Comparison of ENCODE assay signal across 17 cellular contexts in genomic region chr22:27475548-27475897, GRCh38.
A peak's percentile ranks its signal among the peaks of the same experiment; 100 is the strongest.
DNase-seq lines count a peak whose midpoint lies in the region; ATAC-seq, FAIRE-seq and TF ChIP-seq lines count a peak whose summit lies in the region.
"Had no signal": no experiment of that assay in that cellular context is flagged by ENCODE, and none has a peak within 500 bp of the region (broad histone marks: within the 10 kb centered on the region; RNA-seq: fewer than 3 reads in every experiment).

No MANE protein-coding gene starts in this region.

- peak overlapping the region; percentile 4 for H3K4me3 ChIP-seq in RWPE2 (ENCODE audit: severe bottlenecking)
- H3K4me3 ChIP-seq in endothelial cell of umbilical vein (replicated peaks in 1 of 3; ENCODE audit: insufficient read depth in 1 of 3, low read depth in 1 of 3, low read length in 3 of 3): no peak overlapping the region
- H3K4me3 ChIP-seq in mucosa of descending colon: no peak overlapping the region
- H3K4me3 ChIP-seq: body of pancreas, dorsolateral prefrontal cortex, heart left ventricle had no signal

- no peak overlapping the region for H3K27ac Mint-ChIP-seq in naive thymus-derived CD8-positive, alpha-beta T cell
- H3K27ac Mint-ChIP-seq: activated CD4-positive, alpha-beta memory T cell treated with anti-CD3 and anti-CD28 coated beads for 36 hours had no signal

- no TSS peak for BruUV-seq in endothelial cell of umbilical vein (replicated peaks; lab: Mats Ljungman, UMichigan)

- H3K9me3 ChIP-seq in RWPE2 (ENCODE audit: severe bottlenecking) (no peaks in the 10 kb centered on the region), endothelial cell of umbilical vein (replicated peaks; ENCODE audit: control insufficient read depth, insufficient read depth, low read length) (no peaks in the 10 kb centered on the region), mucosa of descending colon (no peaks in the 10 kb centered on the region)
- H3K9me3 ChIP-seq: body of pancreas, heart left ventricle had no signal

- no peak overlapping the region for H3K9ac ChIP-seq in endothelial cell of umbilical vein (replicated peaks; ENCODE audit: extremely low read depth, insufficient read depth, low read length)

- H3K27ac ChIP-seq in RWPE2 (ENCODE audit: poor library complexity, severe bottlenecking): peak overlapping the region; percentile 99
- peak overlapping the region; percentile 13 for H3K27ac ChIP-seq in endothelial cell of umbilical vein (ENCODE audit: insufficient read depth, low read depth, low read length)
- H3K27ac ChIP-seq: body of pancreas, dorsolateral prefrontal cortex, heart left ventricle had no signal

- H3K36me3 ChIP-seq in RWPE2 (ENCODE audit: low read depth) (peaks cover 8% of the 10 kb centered on the region), endothelial cell of umbilical vein (ENCODE audit: control insufficient read depth in 2 of 2, extremely low read depth in 1 of 2, insufficient read depth in 2 of 2, low read length in 2 of 2) (no peaks in the 10 kb centered on the region), mucosa of descending colon (ENCODE audit: low read depth) (no peaks in the 10 kb centered on the region)
- H3K36me3 ChIP-seq: heart left ventricle had no signal

- peaks cover 0 to 1% (median 0%) of the 10 kb centered on the region in 5 donors for H3K27me3 Mint-ChIP-seq in naive thymus-derived CD8-positive, alpha-beta T cell
- H3K27me3 Mint-ChIP-seq: activated CD4-positive, alpha-beta memory T cell treated with anti-CD3 and anti-CD28 coated beads for 36 hours had no signal

- no peak for FAIRE-seq in endothelial cell of umbilical vein (lab: Jason Lieb, UNC)
- FAIRE-seq: kidney had no signal

- ATAC-seq in RWPE2 (ENCODE audit: low read depth): no peak
- ATAC-seq in naive thymus-derived CD8-positive, alpha-beta T cell: no peak
- ATAC-seq in mucosa of descending colon: no peak
- no peak for ATAC-seq in GM19452 (IDR thresholded peaks at IDR 0.05; ENCODE audit: unreplicated experiment)
- ATAC-seq: heart left ventricle had no signal

- H3K4me3 Mint-ChIP-seq in naive thymus-derived CD8-positive, alpha-beta T cell: no peak overlapping the region
- H3K4me3 Mint-ChIP-seq: activated CD4-positive, alpha-beta memory T cell treated with anti-CD3 and anti-CD28 coated beads for 36 hours had no signal

- no peak for TF ChIP-seq POLR2A in endothelial cell of umbilical vein (IDR thresholded peaks at IDR 0.05; ENCODE audit: low read depth, low read length)

- DNase-seq in ELR (ENCODE audit: low read depth) (peak; percentile 40), RWPE2 (ENCODE audit: low spot score) (no peak), endothelial cell of umbilical vein (ENCODE audit: low read depth, low spot score) (no peak), renal cortical epithelial cell (ENCODE audit: low read depth) (peak; percentile 13), mucosa of descending colon (no peak)
- DNase-seq in stimulated activated CD4-positive, alpha-beta T cell treated with anti-CD3 and anti-CD28 coated beads, Interleukin-15, amount 100 ng/mL, for 24 hours: no peak
- no peak for DNase-seq in naive thymus-derived CD8-positive, alpha-beta T cell
- DNase-seq: activated CD4-positive, alpha-beta memory T cell treated with anti-CD3 and anti-CD28 coated beads for 36 hours; activated naive CD4-positive, alpha-beta T cell treated with anti-CD3 and anti-CD28 coated beads, Interleukin-2, amount 50 U/mL, for 16 hours; activated T-cell treated with anti-CD3 and anti-CD28 coated beads, Interleukin-2, amount 50 U/mL, for 1 hour; AML-193; dorsolateral prefrontal cortex; heart left ventricle; kidney; stimulated activated CD4-positive, alpha-beta T cell treated with anti-CD3 and anti-CD28 coated beads, Interleukin-4, amount 100 ng/mL, for 1 hour had no signal

- peak overlapping the region; percentile 34 for H3K4me2 ChIP-seq in endothelial cell of umbilical vein (ENCODE audit: insufficient read depth, low read length)

- no peaks in the 10 kb centered on the region for H3K4me1 Mint-ChIP-seq in naive thymus-derived CD8-positive, alpha-beta T cell

- CTCF ChIA-PET in endothelial cell of umbilical vein (lab: Charles Lee): interaction anchor here (1.1 to 1.6 kb wide), 5 partner anchors 9 to 66 kb away, joined by 3 to 8 read pairs (median 4); no protein-coding TSS in a partner anchor

- POLR2A ChIA-PET in endothelial cell of umbilical vein (lab: Charles Lee): interaction anchor here (0.8 to 1.4 kb wide), 2 partner anchors 15 to 37 kb away, joined by 3 to 4 read pairs; no protein-coding TSS in a partner anchor
- POLR2A ChIA-PET in naive thymus-derived CD8-positive, alpha-beta T cell (lab: Charles Lee): no interaction called here

- no peak overlapping the region for H2AFZ ChIP-seq in endothelial cell of umbilical vein (ENCODE audit: low read depth, low read length)

- intact Hi-C loops in endothelial cell of umbilical vein (cut with micrococcal nuclease): loop anchor here (1.0 kb wide), 2 partner anchors 37 to 54 kb away; no protein-coding TSS in a partner anchor
- intact Hi-C loops in mucosa of descending colon (cut with DNase I, micrococcal nuclease): no loop called here

- H3K27me3 ChIP-seq in RWPE2 (ENCODE audit: insufficient read depth, poor library complexity, severe bottlenecking): no peaks in the 10 kb centered on the region
- H3K27me3 ChIP-seq in endothelial cell of umbilical vein (ENCODE audit: control insufficient read depth in 2 of 2, insufficient read depth in 2 of 2, low read length in 2 of 2): peaks cover 0 to 2% of the 10 kb centered on the region in 2 experiments
- H3K27me3 ChIP-seq: body of pancreas had no signal

- H3K9me1 ChIP-seq in endothelial cell of umbilical vein (replicated peaks; ENCODE audit: control insufficient read depth, extremely low read depth, insufficient read depth, low read length): no peaks in the 10 kb centered on the region

- TF ChIP-seq CTCF in RWPE2 (IDR thresholded peaks at IDR 0.05; ENCODE audit: poor library complexity, severe bottlenecking) (no peak), endothelial cell of umbilical vein (IDR thresholded peaks at IDR 0.05; ENCODE audit: extremely low read depth in 1 of 2, insufficient read depth in 1 of 2, low read depth in 1 of 2, low read length in 2 of 2) (no peak), mucosa of descending colon (IDR thresholded peaks at IDR 0.05) (no peak)

- H3K4me1 ChIP-seq in RWPE2 (ENCODE audit: insufficient read depth, poor library complexity, severe bottlenecking) (peaks cover 46% of the 10 kb centered on the region), endothelial cell of umbilical vein (ENCODE audit: control insufficient read depth, extremely low read depth, insufficient read depth, low read length) (peaks cover 22% of the 10 kb centered on the region), mucosa of descending colon (ENCODE audit: low read depth) (no peaks in the 10 kb centered on the region)
- H3K4me1 ChIP-seq: body of pancreas had no signal

- no peaks in the 10 kb centered on the region for H3K79me2 ChIP-seq in endothelial cell of umbilical vein (ENCODE audit: control insufficient read depth, insufficient read depth, low read length)

- dilution Hi-C loops in endothelial cell of umbilical vein (cut with MboI; ENCODE audit: extremely low pct_ligation_motif_present, low sequenced_read_pairs): no loop called here

- no peaks in the 10 kb centered on the region for H4K20me1 ChIP-seq in endothelial cell of umbilical vein (replicated peaks; ENCODE audit: control insufficient read depth, extremely low read depth, insufficient read depth, low read length)

- H3K9me3 Mint-ChIP-seq in naive thymus-derived CD8-positive, alpha-beta T cell: peaks cover 0 to 2% (median 0%) of the 10 kb centered on the region in 9 donors
- H3K9me3 Mint-ChIP-seq: activated CD4-positive, alpha-beta memory T cell treated with anti-CD3 and anti-CD28 coated beads for 36 hours had no signal

- no peaks in the 10 kb centered on the region for H3K36me3 Mint-ChIP-seq in naive thymus-derived CD8-positive, alpha-beta T cell
- H3K36me3 Mint-ChIP-seq: activated CD4-positive, alpha-beta memory T cell treated with anti-CD3 and anti-CD28 coated beads for 36 hours had no signal

TF ChIP-seq in endothelial cell of umbilical vein, 7 proteins besides CTCF, POLR2A, EP300 and RAD21:
- TF ChIP-seq FOS (IDR thresholded peaks at IDR 0.05; ENCODE audit: borderline replicate concordance, insufficient read depth, low read length) (no peak), JUN (IDR thresholded peaks at IDR 0.05; ENCODE audit: borderline replicate concordance, insufficient read depth, insufficient read length, low read depth) (no peak), EZH2 (IDR thresholded peaks at IDR 0.05; ENCODE audit: borderline replicate concordance, low read depth, low read length, severe bottlenecking) (no peak), MYC (IDR thresholded peaks at IDR 0.05; ENCODE audit: low read depth, low read length) (no peak), POLR2AphosphoS5 (IDR thresholded peaks at IDR 0.05; ENCODE audit: insufficient read depth, low read depth, low read length) (no peak), GATA2 (IDR thresholded peaks at IDR 0.05; ENCODE audit: insufficient read depth, insufficient read length, low read depth, low read length) (no peak), MAX (IDR thresholded peaks at IDR 0.05; ENCODE audit: insufficient read depth, insufficient read length) (no peak)

Comparison
In these comparisons a context has a peak if more than half of its experiments do, and no peak if none do; other contexts are left out.
1. DNase-seq: peak in ELR (single experiment) and renal cortical epithelial cell (single experiment); none in RWPE2 (single experiment), endothelial cell of umbilical vein (single experiment), stimulated activated CD4-positive, alpha-beta T cell treated with anti-CD3 and anti-CD28 coated beads, Interleukin-15, amount 100 ng/mL, for 24 hours (single experiment), naive thymus-derived CD8-positive, alpha-beta T cell (0 of 10) and mucosa of descending colon (0 of 3).